In genomic region chr4:97786306-97786920, GRCh38 we compare ENCODE assay signal across 20 cellular contexts.
"Had no signal": no experiment of that assay in that cellular context is flagged by ENCODE, and none has a peak within 500 bp of the region (broad histone marks: within the 10 kb centered on the region; RNA-seq: fewer than 3 reads in every experiment).

No MANE protein-coding gene starts in this region.

- DNase-seq: effector CD4-positive, alpha-beta T cell; endodermal cell; heart left ventricle; hippocampal formation; mesendoderm; naive B cell; psoas muscle; retina; spleen; stimulated activated CD4-positive, alpha-beta T cell treated with anti-CD3 and anti-CD28 coated beads, Interleukin-15, amount 100 ng/mL, for 24 hours; stimulated activated CD4-positive, alpha-beta T cell treated with anti-CD3 and anti-CD28 coated beads, Interleukin-1b, Interleukin-23, amount 100 ng/mL, for 48 hours; stimulated activated CD4-positive, alpha-beta T cell treated with anti-CD3 and anti-CD28 coated beads, Interleukin-4, amount 100 ng/mL, for 24 hours; tibial artery; upper lobe of right lung had no signal

- H2AFZ ChIP-seq: parathyroid adenoma had no signal

- H3K9ac ChIP-seq: parathyroid adenoma had no signal

- H3K9me3 ChIP-seq: tibial artery, upper lobe of right lung, vagina had no signal

- H3K27me3 ChIP-seq: heart left ventricle, spleen, tibial artery, upper lobe of right lung, vagina had no signal

- H3K36me3 ChIP-seq: heart left ventricle, spleen, tibial artery, upper lobe of right lung, vagina had no signal

- H3K27ac Mint-ChIP-seq: endodermal cell; naive B cell; nephron; stimulated activated memory B cell treated with anti-CD40 and anti-IgM and Interleukin-4, amounts not matched to agents 10 μg/mL and 1 μg/mL and 100 μg/mL, for 72 hours; stimulated activated naive CD8-positive, alpha-beta T cell treated with anti-CD3 and anti-CD28 coated beads, Interleukin-15, Interleukin-2, amounts not matched to agents 100 ng/mL and 50 ng/mL, for 24 hours had no signal

- H3K36me3 Mint-ChIP-seq: naive B cell; stimulated activated memory B cell treated with anti-CD40 and anti-IgM and Interleukin-4, amounts not matched to agents 10 μg/mL and 1 μg/mL and 100 μg/mL, for 72 hours had no signal

- H3K4me3 ChIP-seq: heart left ventricle, psoas muscle, spleen, tibial artery, upper lobe of right lung, vagina had no signal

- H3K4me3 Mint-ChIP-seq: endodermal cell; naive B cell; nephron; stimulated activated memory B cell treated with anti-CD40 and anti-IgM and Interleukin-4, amounts not matched to agents 10 μg/mL and 1 μg/mL and 100 μg/mL, for 72 hours; stimulated activated naive CD8-positive, alpha-beta T cell treated with anti-CD3 and anti-CD28 coated beads, Interleukin-15, Interleukin-2, amounts not matched to agents 100 ng/mL and 50 ng/mL, for 24 hours had no signal

- H3K27me3 Mint-ChIP-seq: naive B cell; stimulated activated memory B cell treated with anti-CD40 and anti-IgM and Interleukin-4, amounts not matched to agents 10 μg/mL and 1 μg/mL and 100 μg/mL, for 72 hours; stimulated activated naive CD8-positive, alpha-beta T cell treated with anti-CD3 and anti-CD28 coated beads, Interleukin-15, Interleukin-2, amounts not matched to agents 100 ng/mL and 50 ng/mL, for 24 hours had no signal

- H3K4me1 Mint-ChIP-seq: naive B cell; nephron; stimulated activated memory B cell treated with anti-CD40 and anti-IgM and Interleukin-4, amounts not matched to agents 10 μg/mL and 1 μg/mL and 100 μg/mL, for 72 hours had no signal

- H3K4me1 ChIP-seq: heart left ventricle, parathyroid adenoma, psoas muscle, spleen, tibial artery, upper lobe of right lung, vagina had no signal

- H3K79me2 ChIP-seq: parathyroid adenoma had no signal

- ATAC-seq: heart left ventricle; psoas muscle; sciatic nerve; stimulated activated memory B cell treated with anti-CD40 and anti-IgM and Interleukin-4, amounts not matched to agents 10 μg/mL and 1 μg/mL and 100 μg/mL, for 72 hours; upper lobe of right lung had no signal

- H3K27ac ChIP-seq: heart left ventricle, parathyroid adenoma, psoas muscle, spleen, tibial artery, upper lobe of right lung, vagina had no signal
